8 cellular contexts compared by ENCODE assay signal in genomic region chr2:163878718-163879117, GRCh38.
DNase-seq lines count a peak whose midpoint lies in the region; ATAC-seq, FAIRE-seq and TF ChIP-seq lines count a peak whose summit lies in the region.

No MANE protein-coding gene starts in this region.

- H3K4me3 Mint-ChIP-seq in neural progenitor cell, result no peak overlapping the region

- no peak overlapping the region for H3K9ac ChIP-seq in neural progenitor cell

- H3K27ac Mint-ChIP-seq in neural progenitor cell, result no peak overlapping the region

- H3K4me2 ChIP-seq in neural progenitor cell, result no peak overlapping the region

- DNase-seq in cardiac muscle cell (ENCODE audit: low read depth in 1 of 2, low spot score in 1 of 2) (peak; percentile 51 to 64), left ventricle myocardium superior (no peak), HT-29 (ENCODE audit: low spot score) (peak; percentile 48), brain microvascular endothelial cell (peak; percentile 19), neural progenitor cell (ENCODE audit: low spot score) (peak; percentile 60), retina (no peak), HTR-8/SVneo (ENCODE audit: insufficient read length, low spot score) (no peak), SIG-M5 treated with dmso at 0.1 percent for 504 hours (lab: John Stamatoyannopoulos, UW; ENCODE audit: unreplicated experiment) (no peak)

- in situ Hi-C loops in brain microvascular endothelial cell (cut with HindIII; ENCODE audit: low pct_ligation_motif_present, low sequenced_read_pairs), result no loop called here

- H3K36me3 Mint-ChIP-seq in neural progenitor cell, result no peaks in the 10 kb centered on the region

- no peaks in the 10 kb centered on the region for H4K20me1 ChIP-seq in neural progenitor cell (ENCODE audit: low read depth)

- no peak overlapping the region for H2AFZ ChIP-seq in neural progenitor cell (replicated peaks)

- H3K9me3 Mint-ChIP-seq in neural progenitor cell, result peaks cover 7% of the 10 kb centered on the region

- H3K9me3 ChIP-seq in cardiac muscle cell (ENCODE audit: low read depth) (no peaks in the 10 kb centered on the region), neural progenitor cell (ENCODE audit: low read depth) (no peaks in the 10 kb centered on the region)

- H3K27me3 ChIP-seq in cardiac muscle cell (no peaks in the 10 kb centered on the region), brain microvascular endothelial cell (replicated peaks) (no peaks in the 10 kb centered on the region), neural progenitor cell (no peaks in the 10 kb centered on the region)

- no peak for ATAC-seq in left ventricle myocardium superior

- H3K4me3 ChIP-seq in cardiac muscle cell, result no peak overlapping the region
- H3K4me3 ChIP-seq in brain microvascular endothelial cell (ENCODE audit: low read depth, low read length), result no peak overlapping the region
- H3K4me3 ChIP-seq in neural progenitor cell, result no peak overlapping the region

- intact Hi-C loops in left ventricle myocardium superior (cut with micrococcal nuclease), result no loop called here

- peak; percentile 70 for TF ChIP-seq CTCF in cardiac muscle cell (IDR thresholded peaks at IDR 0.05; ENCODE audit: low read depth, low read length)
- peak; percentile 72 for TF ChIP-seq CTCF in brain microvascular endothelial cell (IDR thresholded peaks at IDR 0.05; ENCODE audit: low read depth, low read length, missing control alignments)
- peak; percentile 90 for TF ChIP-seq CTCF in neural progenitor cell (IDR thresholded peaks at IDR 0.05)

- H3F3A ChIP-seq in neural progenitor cell (ENCODE audit: low read depth), result no peaks in the 10 kb centered on the region

- H3K4me1 Mint-ChIP-seq in neural progenitor cell, result peaks cover 7% of the 10 kb centered on the region

- H3K4me1 ChIP-seq in cardiac muscle cell (ENCODE audit: low read depth) (peaks cover 4% of the 10 kb centered on the region), neural progenitor cell (peaks cover 8% of the 10 kb centered on the region)

- no peak for FAIRE-seq in HTR-8/SVneo (lab: Jason Lieb, UNC)

- H3K36me3 ChIP-seq in cardiac muscle cell (no peaks in the 10 kb centered on the region), brain microvascular endothelial cell (replicated peaks) (no peaks in the 10 kb centered on the region), neural progenitor cell (no peaks in the 10 kb centered on the region)

- H3K79me2 ChIP-seq in neural progenitor cell (ENCODE audit: low read depth), result no peaks in the 10 kb centered on the region

- H3K27me3 Mint-ChIP-seq in neural progenitor cell (ENCODE audit: insufficient read depth, low read depth), result peaks cover 3% of the 10 kb centered on the region

- H3K27ac ChIP-seq in cardiac muscle cell (no peak overlapping the region), brain microvascular endothelial cell (no peak overlapping the region), neural progenitor cell (no peak overlapping the region)

Comparison
In these comparisons a context has a peak if more than half of its experiments do, and no peak if none do; other contexts are left out.
1. DNase-seq: peak in cardiac muscle cell (2 of 2), HT-29 (single experiment), brain microvascular endothelial cell (single experiment) and neural progenitor cell (single experiment); none in left ventricle myocardium superior (single experiment), retina (single experiment), HTR-8/SVneo (single experiment) and SIG-M5 treated with dmso at 0.1 percent for 504 hours (single experiment).
2. Peak in every context shown above with its lines, with median percentiles within 50 percentile points of each other: CTCF ChIP-seq.